8 cellular contexts compared by ENCODE assay signal in the genomic region with DNA sequence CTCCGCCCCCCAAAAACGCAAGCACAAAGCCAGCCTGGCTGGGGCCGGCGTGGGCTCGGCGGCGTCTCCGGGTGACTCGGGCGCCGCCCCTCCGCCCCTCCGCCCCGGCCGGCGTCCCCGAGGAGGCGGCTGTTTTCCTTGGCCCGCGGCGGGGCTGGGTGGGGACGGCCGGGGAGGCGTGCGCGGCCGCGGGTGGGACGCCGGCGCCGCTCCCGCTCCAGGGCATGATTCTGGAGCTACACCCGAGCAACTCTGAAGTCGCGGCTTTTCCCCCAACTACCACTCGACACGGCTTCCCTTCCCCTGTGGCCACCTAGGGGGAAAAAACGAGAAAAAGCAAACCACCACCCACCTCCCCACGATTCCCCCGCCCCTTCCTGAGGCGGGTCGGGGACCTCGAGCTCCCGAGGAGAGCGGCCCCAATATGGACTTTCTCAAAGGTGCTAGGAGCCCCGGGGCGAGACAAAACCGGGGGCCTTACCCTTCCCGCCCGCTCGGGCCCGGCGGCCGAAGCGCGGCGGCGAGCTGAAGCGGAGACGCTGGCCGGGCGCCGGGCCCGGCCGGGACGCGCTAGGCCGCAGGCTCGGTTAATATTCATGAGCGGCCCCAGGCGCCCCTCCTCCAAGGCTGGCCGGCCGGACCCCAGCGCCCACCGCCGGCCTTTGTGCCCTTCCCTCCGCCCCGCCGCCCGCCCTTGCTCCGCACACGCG. TPM values are rescaled to one million over a fixed set of nuclear protein-coding genes. Genes with fewer than 3 reads are reported as not detected.
A peak's percentile ranks its signal among the peaks of the same experiment; 100 is the strongest.
DNase-seq lines count a peak whose midpoint lies in the region; ATAC-seq and TF ChIP-seq lines count a peak whose summit lies in the region.

No MANE protein-coding gene starts in this region.

- H3K27me3 ChIP-seq in dorsolateral prefrontal cortex (no peaks in the 10 kb centered on the region), lower lobe of right lung (ENCODE audit: low read depth) (no peaks in the 10 kb centered on the region)

- TF ChIP-seq EP300 in Ishikawa (IDR thresholded peaks at IDR 0.05; ENCODE audit: borderline replicate concordance) = no peak

- TF ChIP-seq CTCF in dorsolateral prefrontal cortex (IDR thresholded peaks at IDR 0.05 in 54 of 56, conservative IDR thresholded peaks at IDR 0.05 in 2 of 56; ENCODE audit: low read depth in 1 of 56, partially characterized antibody in 56 of 56) (peak in 8 of 56 donors; percentile 7 to 17 (median 12)), lower lobe of right lung (IDR thresholded peaks at IDR 0.05) (no peak)

- H3K27ac ChIP-seq in dorsolateral prefrontal cortex = peak overlapping the region; percentile 91 to 100 (median 98)
- peak overlapping the region; percentile 93 for H3K27ac ChIP-seq in lower lobe of right lung

- no peak for TF ChIP-seq RAD21 in Ishikawa (IDR thresholded peaks at IDR 0.05; ENCODE audit: low read depth)

- ATAC-seq in GM21526 (IDR thresholded peaks at IDR 0.05; ENCODE audit: low FRiP score, unreplicated experiment) (peak; percentile 19), lower lobe of right lung (peak; percentile 40 to 53)

- DNase-seq in EL (peak; percentile 68), dorsolateral prefrontal cortex (peak in 7 of 10 donors; percentile 44 to 70 (median 52)), lower lobe of right lung (peak; percentile 66), COR-L47 (lab: John Stamatoyannopoulos, UW) (no peak)
- peak; percentile 88 for DNase-seq in activated CD4-positive, alpha-beta T cell treated with anti-CD3 and anti-CD28 coated beads, Interleukin-2, amount 10 ng/mL, durations not matched to agents 24 days and 14 days
- DNase-seq in stimulated activated CD8-positive, alpha-beta memory T cell treated with anti-CD3 and anti-CD28 coated beads, Interleukin-15, amount 100 ng/mL, for 4 hours (ENCODE audit: low read depth in 2 of 2) = peak; percentile 8 to 23

- peak overlapping the region; percentile 90 for H3K4me3 Mint-ChIP-seq in activated CD4-positive, alpha-beta T cell treated with anti-CD3 and anti-CD28 coated beads, Interleukin-2, amount 10 ng/mL, durations not matched to agents 24 days and 14 days

- H3K36me3 Mint-ChIP-seq in activated CD4-positive, alpha-beta T cell treated with anti-CD3 and anti-CD28 coated beads, Interleukin-2, amount 10 ng/mL, durations not matched to agents 24 days and 14 days (ENCODE audit: low read depth) = peaks cover 17% of the 10 kb centered on the region

- intact Hi-C loops in activated CD4-positive, alpha-beta T cell treated with anti-CD3 and anti-CD28 coated beads, Interleukin-2, amount 10 ng/mL, durations not matched to agents 24 days and 14 days (cut with micrococcal nuclease) = loop anchor here (5.0 to 10.0 kb wide), 6 partner anchors 121 to 1626 kb away; a partner anchor contains a TSS
- intact Hi-C loops in dorsolateral prefrontal cortex (cut with DNase I) = loop anchor here (2.0 to 10.0 kb wide), 9 partner anchors 69 to 359 kb away; a partner anchor contains a TSS
- intact Hi-C loops in lower lobe of right lung (cut with DNase I) = no loop called here

- no peaks in the 10 kb centered on the region for H3K9me3 Mint-ChIP-seq in activated CD4-positive, alpha-beta T cell treated with anti-CD3 and anti-CD28 coated beads, Interleukin-2, amount 10 ng/mL, durations not matched to agents 24 days and 14 days

- peak overlapping the region; percentile 50 to 94 (median 84) for H3K4me3 ChIP-seq in dorsolateral prefrontal cortex
- peak overlapping the region; percentile 86 for H3K4me3 ChIP-seq in lower lobe of right lung

- H3K4me1 Mint-ChIP-seq in activated CD4-positive, alpha-beta T cell treated with anti-CD3 and anti-CD28 coated beads, Interleukin-2, amount 10 ng/mL, durations not matched to agents 24 days and 14 days = peaks cover 30% of the 10 kb centered on the region

- H3K27me3 Mint-ChIP-seq in activated CD4-positive, alpha-beta T cell treated with anti-CD3 and anti-CD28 coated beads, Interleukin-2, amount 10 ng/mL, durations not matched to agents 24 days and 14 days = no peaks in the 10 kb centered on the region

- H3K9me3 ChIP-seq in lower lobe of right lung = no peaks in the 10 kb centered on the region

- H3K4me1 ChIP-seq in lower lobe of right lung = peaks cover 39% of the 10 kb centered on the region

- H3K27ac Mint-ChIP-seq in activated CD4-positive, alpha-beta T cell treated with anti-CD3 and anti-CD28 coated beads, Interleukin-2, amount 10 ng/mL, durations not matched to agents 24 days and 14 days = peak overlapping the region; percentile 90

- H3K36me3 ChIP-seq in lower lobe of right lung = no peaks in the 10 kb centered on the region

TF ChIP-seq in Ishikawa, 13 proteins besides CTCF, POLR2A, EP300 and RAD21:
- TF ChIP-seq, protein P1, sequence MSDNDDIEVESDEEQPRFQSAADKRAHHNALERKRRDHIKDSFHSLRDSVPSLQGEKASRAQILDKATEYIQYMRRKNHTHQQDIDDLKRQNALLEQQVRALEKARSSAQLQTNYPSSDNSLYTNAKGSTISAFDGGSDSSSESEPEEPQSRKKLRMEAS (IDR thresholded peaks at IDR 0.05) = peak; percentile 4; the same call in 1 of the 2 replicates
- TF ChIP-seq CREB1 (IDR thresholded peaks at IDR 0.05; ENCODE audit: low read depth) (no peak), ZBTB7A (IDR thresholded peaks at IDR 0.05; ENCODE audit: low read depth) (no peak; the same call in 1 of the 2 replicates), TAF1 (IDR thresholded peaks at IDR 0.05; ENCODE audit: low read depth) (peak; percentile 8; the same call in 1 of the 2 replicates), NFIC (IDR thresholded peaks at IDR 0.05) (peak; percentile 13; the same call in 1 of the 2 replicates), YY1 (IDR thresholded peaks at IDR 0.05; ENCODE audit: low read depth) (no peak), FOXM1 (IDR thresholded peaks at IDR 0.05; ENCODE audit: borderline replicate concordance, low read depth) (no peak), TEAD4 (IDR thresholded peaks at IDR 0.05) (no peak)
- TF ChIP-seq, protein P2, sequence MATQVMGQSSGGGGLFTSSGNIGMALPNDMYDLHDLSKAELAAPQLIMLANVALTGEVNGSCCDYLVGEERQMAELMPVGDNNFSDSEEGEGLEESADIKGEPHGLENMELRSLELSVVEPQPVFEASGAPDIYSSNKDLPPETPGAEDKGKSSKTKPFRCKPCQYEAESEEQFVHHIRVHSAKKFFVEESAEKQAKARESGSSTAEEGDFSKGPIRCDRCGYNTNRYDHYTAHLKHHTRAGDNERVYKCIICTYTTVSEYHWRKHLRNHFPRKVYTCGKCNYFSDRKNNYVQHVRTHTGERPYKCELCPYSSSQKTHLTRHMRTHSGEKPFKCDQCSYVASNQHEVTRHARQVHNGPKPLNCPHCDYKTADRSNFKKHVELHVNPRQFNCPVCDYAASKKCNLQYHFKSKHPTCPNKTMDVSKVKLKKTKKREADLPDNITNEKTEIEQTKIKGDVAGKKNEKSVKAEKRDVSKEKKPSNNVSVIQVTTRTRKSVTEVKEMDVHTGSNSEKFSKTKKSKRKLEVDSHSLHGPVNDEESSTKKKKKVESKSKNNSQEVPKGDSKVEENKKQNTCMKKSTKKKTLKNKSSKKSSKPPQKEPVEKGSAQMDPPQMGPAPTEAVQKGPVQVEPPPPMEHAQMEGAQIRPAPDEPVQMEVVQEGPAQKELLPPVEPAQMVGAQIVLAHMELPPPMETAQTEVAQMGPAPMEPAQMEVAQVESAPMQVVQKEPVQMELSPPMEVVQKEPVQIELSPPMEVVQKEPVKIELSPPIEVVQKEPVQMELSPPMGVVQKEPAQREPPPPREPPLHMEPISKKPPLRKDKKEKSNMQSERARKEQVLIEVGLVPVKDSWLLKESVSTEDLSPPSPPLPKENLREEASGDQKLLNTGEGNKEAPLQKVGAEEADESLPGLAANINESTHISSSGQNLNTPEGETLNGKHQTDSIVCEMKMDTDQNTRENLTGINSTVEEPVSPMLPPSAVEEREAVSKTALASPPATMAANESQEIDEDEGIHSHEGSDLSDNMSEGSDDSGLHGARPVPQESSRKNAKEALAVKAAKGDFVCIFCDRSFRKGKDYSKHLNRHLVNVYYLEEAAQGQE (IDR thresholded peaks at IDR 0.05; ENCODE audit: low read depth) = no peak

RNA-seq across cellular contexts. Expression of a gene that starts 0.9 kb away (rescaled TPM):
- total RNA-seq in activated CD4-positive, alpha-beta T cell treated with anti-CD3 and anti-CD28 coated beads, Interleukin-2, amount 10 ng/mL, durations not matched to agents 24 days and 14 days = 46.7 and 56.6 TPM in 2 replicates
- total RNA-seq in dorsolateral prefrontal cortex = 100 to 1,000 TPM; 325 to 877 (median 454) TPM
- total RNA-seq in lower lobe of right lung = 83.1 TPM
